In genomic region chr1:14841951-14842350, GRCh38 we compare ENCODE assay signal across 2 cellular contexts.
TF ChIP-seq lines count a peak whose summit lies in the region.

No MANE protein-coding gene starts in this region.

TF ChIP-seq in IMR-90, 13 proteins besides CTCF, POLR2A, EP300 and RAD21 (continued from another document):
- no peak for TF ChIP-seq SMC3 (IDR thresholded peaks at IDR 0.05; ENCODE audit: low read depth, low read length)
- TF ChIP-seq MAZ (IDR thresholded peaks at IDR 0.05; ENCODE audit: borderline replicate concordance, low read depth, low read length), result no peak
- no peak for TF ChIP-seq CEBPB (IDR thresholded peaks at IDR 0.05; ENCODE audit: low read depth, low read length)
- no peak for TF ChIP-seq RCOR1 (IDR thresholded peaks at IDR 0.05; ENCODE audit: insufficient replicate concordance, low read length)
- no peak for TF ChIP-seq BHLHE40 (IDR thresholded peaks at IDR 0.05; ENCODE audit: low read depth, low read length)
- TF ChIP-seq, protein P1, sequence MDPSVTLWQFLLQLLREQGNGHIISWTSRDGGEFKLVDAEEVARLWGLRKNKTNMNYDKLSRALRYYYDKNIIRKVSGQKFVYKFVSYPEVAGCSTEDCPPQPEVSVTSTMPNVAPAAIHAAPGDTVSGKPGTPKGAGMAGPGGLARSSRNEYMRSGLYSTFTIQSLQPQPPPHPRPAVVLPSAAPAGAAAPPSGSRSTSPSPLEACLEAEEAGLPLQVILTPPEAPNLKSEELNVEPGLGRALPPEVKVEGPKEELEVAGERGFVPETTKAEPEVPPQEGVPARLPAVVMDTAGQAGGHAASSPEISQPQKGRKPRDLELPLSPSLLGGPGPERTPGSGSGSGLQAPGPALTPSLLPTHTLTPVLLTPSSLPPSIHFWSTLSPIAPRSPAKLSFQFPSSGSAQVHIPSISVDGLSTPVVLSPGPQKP (IDR thresholded peaks at IDR 0.05; ENCODE audit: borderline replicate concordance, low read depth, low read length), result no peak
- TF ChIP-seq, protein P2, sequence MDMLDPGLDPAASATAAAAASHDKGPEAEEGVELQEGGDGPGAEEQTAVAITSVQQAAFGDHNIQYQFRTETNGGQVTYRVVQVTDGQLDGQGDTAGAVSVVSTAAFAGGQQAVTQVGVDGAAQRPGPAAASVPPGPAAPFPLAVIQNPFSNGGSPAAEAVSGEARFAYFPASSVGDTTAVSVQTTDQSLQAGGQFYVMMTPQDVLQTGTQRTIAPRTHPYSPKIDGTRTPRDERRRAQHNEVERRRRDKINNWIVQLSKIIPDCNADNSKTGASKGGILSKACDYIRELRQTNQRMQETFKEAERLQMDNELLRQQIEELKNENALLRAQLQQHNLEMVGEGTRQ (IDR thresholded peaks at IDR 0.05; ENCODE audit: low read depth, low read length), result no peak
- no peak for TF ChIP-seq FOS (IDR thresholded peaks at IDR 0.05; ENCODE audit: low read depth, low read length)
- TF ChIP-seq MXI1 (IDR thresholded peaks at IDR 0.05; ENCODE audit: borderline replicate concordance, low read depth, low read length), result no peak
- TF ChIP-seq RFX5 (IDR thresholded peaks at IDR 0.05; ENCODE audit: low read depth, low read length), result no peak

TF ChIP-seq in liver, 16 proteins besides CTCF, POLR2A, EP300 and RAD21 (continued from another document):
- TF ChIP-seq, protein P3, sequence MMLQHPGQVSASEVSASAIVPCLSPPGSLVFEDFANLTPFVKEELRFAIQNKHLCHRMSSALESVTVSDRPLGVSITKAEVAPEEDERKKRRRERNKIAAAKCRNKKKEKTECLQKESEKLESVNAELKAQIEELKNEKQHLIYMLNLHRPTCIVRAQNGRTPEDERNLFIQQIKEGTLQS (IDR thresholded peaks at IDR 0.05), result no peak
- no peak for TF ChIP-seq FOXA2 (IDR thresholded peaks at IDR 0.05)
- no peak for TF ChIP-seq RXRA (IDR thresholded peaks at IDR 0.05)
- TF ChIP-seq YY1 (IDR thresholded peaks at IDR 0.05), result no peak
- no peak for TF ChIP-seq ZBTB33 (IDR thresholded peaks at IDR 0.05)
- TF ChIP-seq SP1 (IDR thresholded peaks at IDR 0.05), result no peak
- TF ChIP-seq FOXA1 (IDR thresholded peaks at IDR 0.05), result no peak
- TF ChIP-seq GABPA (IDR thresholded peaks at IDR 0.05 in 1 of 2, conservative IDR thresholded peaks at IDR 0.05 in 1 of 2), result no peak
- TF ChIP-seq, protein P4, sequence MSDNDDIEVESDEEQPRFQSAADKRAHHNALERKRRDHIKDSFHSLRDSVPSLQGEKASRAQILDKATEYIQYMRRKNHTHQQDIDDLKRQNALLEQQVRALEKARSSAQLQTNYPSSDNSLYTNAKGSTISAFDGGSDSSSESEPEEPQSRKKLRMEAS (IDR thresholded peaks at IDR 0.05), result no peak
- no peak for TF ChIP-seq REST (IDR thresholded peaks at IDR 0.05)
- TF ChIP-seq EGR1 (IDR thresholded peaks at IDR 0.05; ENCODE audit: low read depth in 2 of 2), result no peak
- TF ChIP-seq NR2F2 (IDR thresholded peaks at IDR 0.05), result no peak
